16 cellular contexts compared by ENCODE assay signal in the genomic region with DNA sequence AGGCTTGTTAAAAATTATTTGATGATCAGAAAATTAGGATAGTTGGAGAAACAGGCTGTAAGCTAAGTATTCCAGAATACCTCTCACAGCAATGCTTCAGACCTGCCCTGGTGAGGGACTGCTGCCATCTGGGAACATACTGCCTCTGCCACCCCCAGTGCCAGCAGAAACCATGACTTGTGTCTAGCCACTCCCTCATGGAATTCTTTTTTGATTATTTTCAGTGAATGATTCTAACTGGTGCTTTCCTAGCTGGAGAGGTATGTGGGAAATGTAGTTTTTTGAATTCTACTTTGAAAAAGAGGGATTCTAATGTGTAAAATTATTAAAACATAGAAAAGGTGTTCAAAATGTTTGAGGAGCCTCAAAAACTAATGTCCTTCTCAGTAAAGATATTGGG.
"Had no signal": no experiment of that assay in that cellular context is flagged by ENCODE, and none has a peak within 500 bp of the region (broad histone marks: within the 10 kb centered on the region; RNA-seq: fewer than 3 reads in every experiment).

No MANE protein-coding gene starts in this region.

- H3K4me1 Mint-ChIP-seq: activated CD8-positive, alpha-beta memory T cell treated with anti-CD3 and anti-CD28 coated beads, Interleukin-2, amount 10 ng/mL, durations not matched to agents 7 days and 5 days; activated naive CD4-positive, alpha-beta T cell treated with anti-CD3 and anti-CD28 coated beads, Interleukin-2, amount 10 ng/mL, durations not matched to agents 7 days and 5 days; memory B cell; natural killer cell had no signal

- DNase-seq: activated CD4-positive, alpha-beta T cell treated with anti-CD3 and anti-CD28 coated beads for 1 hour; activated CD4-positive, alpha-beta T cell treated with anti-CD3 and anti-CD28 coated beads, Interleukin-2, amount 50 U/mL, for 4 hours; activated CD8-positive, alpha-beta memory T cell treated with anti-CD3 and anti-CD28 coated beads, Interleukin-2, amount 10 ng/mL, durations not matched to agents 7 days and 5 days; activated naive CD4-positive, alpha-beta T cell treated with anti-CD3 and anti-CD28 coated beads, Interleukin-2, amount 10 ng/mL, durations not matched to agents 7 days and 5 days; activated T-cell treated with anti-CD3 and anti-CD28 coated beads, Interleukin-2, amount 50 U/mL, for 1 hour; adrenal gland; endodermal cell; erythroblast; kidney; left ventricle myocardium inferior; natural killer cell; right cardiac atrium; stimulated activated naive CD8-positive, alpha-beta T cell treated with anti-CD3 and anti-CD28 coated beads, Interleukin-15, Interleukin-2, amounts not matched to agents 100 U/mL and 50 U/mL, for 24 hours had no signal

- H3K4me3 Mint-ChIP-seq: activated CD8-positive, alpha-beta memory T cell treated with anti-CD3 and anti-CD28 coated beads, Interleukin-2, amount 10 ng/mL, durations not matched to agents 7 days and 5 days; activated naive CD4-positive, alpha-beta T cell treated with anti-CD3 and anti-CD28 coated beads, Interleukin-2, amount 10 ng/mL, durations not matched to agents 7 days and 5 days; endodermal cell; memory B cell; natural killer cell; type B pancreatic cell had no signal

- H3K27me3 Mint-ChIP-seq: activated naive CD4-positive, alpha-beta T cell treated with anti-CD3 and anti-CD28 coated beads, Interleukin-2, amount 10 ng/mL, durations not matched to agents 7 days and 5 days; type B pancreatic cell had no signal

- FAIRE-seq: kidney had no signal

- H3K27ac Mint-ChIP-seq: activated CD8-positive, alpha-beta memory T cell treated with anti-CD3 and anti-CD28 coated beads, Interleukin-2, amount 10 ng/mL, durations not matched to agents 7 days and 5 days; activated naive CD4-positive, alpha-beta T cell treated with anti-CD3 and anti-CD28 coated beads, Interleukin-2, amount 10 ng/mL, durations not matched to agents 7 days and 5 days; activated T-helper 2 cell treated with anti-CD3 and anti-CD28 coated beads, Interferon-gamma antibody, Interleukin-2, Interleukin-4, amounts not matched to agents 10 μg/mL and 5 μg/mL and 100 μg/mL, durations not matched to agents 14 hours and 24 hours and 36 hours; endodermal cell; memory B cell; natural killer cell; type B pancreatic cell had no signal

- H3K36me3 Mint-ChIP-seq: memory B cell had no signal
